In genomic region chr2:228847684-228848083, GRCh38 we compare ENCODE assay signal across 27 cellular contexts.
DNase-seq lines count a peak whose midpoint lies in the region; ATAC-seq and TF ChIP-seq lines count a peak whose summit lies in the region.
"Had no signal": no experiment of that assay in that cellular context is flagged by ENCODE, and none has a peak within 500 bp of the region (broad histone marks: within the 10 kb centered on the region; RNA-seq: fewer than 3 reads in every experiment).

No MANE protein-coding gene starts in this region.

- no peak overlapping the region for H4K91ac ChIP-seq in IMR-90 (ENCODE audit: insufficient read depth, low read depth, low read length)

- H3K36me3 ChIP-seq in IMR-90 (ENCODE audit: control insufficient read depth, insufficient read depth, low read length) (no peaks in the 10 kb centered on the region), adipocyte (ENCODE audit: control insufficient read depth, insufficient read depth, low read length, severe bottlenecking) (no peaks in the 10 kb centered on the region), upper lobe of left lung (no peaks in the 10 kb centered on the region)
- H3K36me3 ChIP-seq: BE2C, HAP-1 had no signal

- H2AK9ac ChIP-seq in IMR-90 (replicated peaks; ENCODE audit: low read depth, low read length, poor library complexity), result no peak overlapping the region

- no peak overlapping the region for H2AK5ac ChIP-seq in IMR-90 (ENCODE audit: low read depth, low read length)

- no peak overlapping the region for H3K9ac ChIP-seq in IMR-90 (ENCODE audit: low read depth, low read length)
- no peak overlapping the region for H3K9ac ChIP-seq in adipocyte (ENCODE audit: low read length)

- no peak overlapping the region for H3K27ac ChIP-seq in IMR-90 (ENCODE audit: insufficient read depth, low read length)
- H3K27ac ChIP-seq in upper lobe of left lung, result no peak overlapping the region
- H3K27ac ChIP-seq: RWPE1 had no signal

- no peak overlapping the region for H3K23ac ChIP-seq in IMR-90 (ENCODE audit: low read depth, low read length)

- no peaks in the 10 kb centered on the region for H3K79me1 ChIP-seq in IMR-90 (ENCODE audit: low read depth in 1 of 2, low read length in 2 of 2)

- ATAC-seq in IMR-90 (ENCODE audit: low read depth), result no peak
- no peak for ATAC-seq in upper lobe of left lung (ENCODE audit: low FRiP score in 2 of 2)
- ATAC-seq in HG02763 (IDR thresholded peaks at IDR 0.05; ENCODE audit: unreplicated experiment), result no peak
- ATAC-seq: HepG2, K562, Panc1 had no signal

- CTCF ChIA-PET in IMR-90 (lab: Yijun Ruan, JAX), result no interaction called here

- no peak overlapping the region for H2BK20ac ChIP-seq in IMR-90 (ENCODE audit: low read depth, low read length)

- no peak overlapping the region for H4K8ac ChIP-seq in IMR-90 (ENCODE audit: low read depth in 2 of 2, low read length in 2 of 2)

- H3K56ac ChIP-seq in IMR-90 (ENCODE audit: extremely low read depth, insufficient read depth, low read length), result no peak overlapping the region

- no peak overlapping the region for H2BK15ac ChIP-seq in IMR-90 (ENCODE audit: low read depth, low read length)

- no peak overlapping the region for H3K4me2 ChIP-seq in IMR-90 (ENCODE audit: low read depth, low read length)

- TF ChIP-seq RAD21 in IMR-90 (IDR thresholded peaks at IDR 0.05; ENCODE audit: low read length), result no peak

- no peak overlapping the region for H3K4ac ChIP-seq in IMR-90 (ENCODE audit: low read depth, low read length)

- no TSS peak for BruUV-seq in IMR-90 (replicated peaks; lab: Mats Ljungman, UMichigan)

- no peaks in the 10 kb centered on the region for H4K20me1 ChIP-seq in IMR-90 (ENCODE audit: insufficient read depth, low read length)

- H2AFZ ChIP-seq in IMR-90 (replicated peaks; ENCODE audit: low read length, poor library complexity), result no peak overlapping the region

- H3K4me1 ChIP-seq in IMR-90 (ENCODE audit: control insufficient read depth, insufficient read depth, low read length), result no peaks in the 10 kb centered on the region
- peaks cover 3% of the 10 kb centered on the region for H3K4me1 ChIP-seq in adipocyte (ENCODE audit: control insufficient read depth, insufficient read depth, low read length)
- no peaks in the 10 kb centered on the region for H3K4me1 ChIP-seq in upper lobe of left lung
- H3K4me1 ChIP-seq: BE2C, HAP-1 had no signal

- H4K5ac ChIP-seq in IMR-90 (ENCODE audit: low read depth, low read length), result no peak overlapping the region

- POLR2A ChIA-PET in IMR-90 (lab: Charles Lee; ENCODE audit: unreplicated experiment), result no interaction called here

- no peak for TF ChIP-seq POLR2A in IMR-90 (IDR thresholded peaks at IDR 0.05; ENCODE audit: low read depth, low read length)
- TF ChIP-seq POLR2A in upper lobe of left lung (IDR thresholded peaks at IDR 0.05), result no peak

- no CpG with 5 or more reads among the region's 1 CpG for WGBS in IMR-90 (ENCODE audit: extremely low coverage in 2 of 2, insufficient read length in 1 of 2), 2 experiments
- WGBS in upper lobe of left lung, 2 donors, result 33 to 41% methylated on average over 1 of the region's 1 CpG

- H3K4me3 ChIP-seq in IMR-90 (ENCODE audit: insufficient read depth, low read depth, low read length), result no peak overlapping the region
- H3K4me3 ChIP-seq in adipocyte (ENCODE audit: low read length), result no peak overlapping the region
- no peak overlapping the region for H3K4me3 ChIP-seq in retinal pigment epithelial cell (ENCODE audit: low read length)
- no peak overlapping the region for H3K4me3 ChIP-seq in upper lobe of left lung
- H3K4me3 ChIP-seq: HAP-1, K562 had no signal

- H3K9me1 ChIP-seq in IMR-90 (ENCODE audit: insufficient read depth, low read length), result no peaks in the 10 kb centered on the region

- DNase-seq in IMR-90, result peak; percentile 32
- DNase-seq in adipocyte (ENCODE audit: low read depth), result peak; percentile 81
- DNase-seq in dedifferentiated amniotic fluid mesenchymal stem cell (ENCODE audit: extremely low spot score), result peak; percentile 87
- DNase-seq in retinal pigment epithelial cell (ENCODE audit: low read depth), result peak; percentile 37
- DNase-seq in upper lobe of left lung, result no peak
- no peak for DNase-seq in anterior cingulate cortex (lab: John Stamatoyannopoulos, UW)
- DNase-seq: BE2C; CD8-positive, alpha-beta memory T cell; DMS 273 treated with DMSO at 0.1 percent for 48 hours; DMS79 treated with DMSO at 0.1 percent for 48 hours; GOT3; Kasumi-1; MV-4-11; NCI-H1105; NCI-H1436 treated with DMSO at 0.1 percent for 48 hours; NCI-H187 treated with DMSO at 0.1 percent for 48 hours; NCI-H2171 treated with DMSO at 0.1 percent for 48 hours; NCI-H446; NCI-H524 treated with DMSO at 0.1 percent for 48 hours; NCI-H774; SHP77 had no signal

- no peak overlapping the region for H2BK120ac ChIP-seq in IMR-90 (ENCODE audit: low read depth, low read length)

- no peak for TF ChIP-seq EP300 in upper lobe of left lung (IDR thresholded peaks at IDR 0.05)

- H3K14ac ChIP-seq in IMR-90 (replicated peaks; ENCODE audit: low read depth, low read length), result no peak overlapping the region

- peaks cover 2% of the 10 kb centered on the region; the same call in 1 of the 2 replicates for H3K9me3 ChIP-seq in IMR-90 (ENCODE audit: control insufficient read depth, insufficient read depth, low read length)
- no peaks in the 10 kb centered on the region for H3K9me3 ChIP-seq in adipocyte (ENCODE audit: control insufficient read depth, low read length)
- no peaks in the 10 kb centered on the region for H3K9me3 ChIP-seq in upper lobe of left lung
- H3K9me3 ChIP-seq: BE2C, HAP-1 had no signal

- TF ChIP-seq CTCF in IMR-90 (conservative IDR thresholded peaks at IDR 0.05; ENCODE audit: low read depth, low read length), result no peak
- no peak for TF ChIP-seq CTCF in retinal pigment epithelial cell (conservative IDR thresholded peaks at IDR 0.05; ENCODE audit: low read depth, low read length)
- TF ChIP-seq CTCF in upper lobe of left lung (IDR thresholded peaks at IDR 0.05), result no peak

- H3K27me3 ChIP-seq in IMR-90 (ENCODE audit: control insufficient read depth, insufficient read depth, low read length), result no peaks in the 10 kb centered on the region
- no peaks in the 10 kb centered on the region for H3K27me3 ChIP-seq in adipocyte (replicated peaks; ENCODE audit: control insufficient read depth, insufficient read depth, low read length)
- H3K27me3 ChIP-seq in upper lobe of left lung, result no peaks in the 10 kb centered on the region
- H3K27me3 ChIP-seq: BE2C had no signal

- intact Hi-C loops in IMR-90 (cut with micrococcal nuclease), result no loop called here

- H2BK5ac ChIP-seq in IMR-90 (ENCODE audit: low read depth, low read length, poor library complexity, severe bottlenecking), result no peak overlapping the region

- in situ Hi-C loops in IMR-90 (cut with MboI; ENCODE audit: low sequenced_read_pairs), result no loop called here

- dilution Hi-C loops in IMR-90 (cut with HindIII; ENCODE audit: low sequenced_read_pairs, unreplicated experiment), result no loop called here

- H3K18ac ChIP-seq in IMR-90 (ENCODE audit: low read depth, low read length), result no peak overlapping the region

TF ChIP-seq in IMR-90, 13 proteins besides CTCF, POLR2A, EP300 and RAD21:
- TF ChIP-seq MAZ (IDR thresholded peaks at IDR 0.05; ENCODE audit: borderline replicate concordance, low read depth, low read length), result no peak
- TF ChIP-seq NFE2L2 (IDR thresholded peaks at IDR 0.05; ENCODE audit: low read depth, low read length), result no peak
- no peak for TF ChIP-seq SMC3 (IDR thresholded peaks at IDR 0.05; ENCODE audit: low read depth, low read length)
- no peak for TF ChIP-seq BHLHE40 (IDR thresholded peaks at IDR 0.05; ENCODE audit: low read depth, low read length)
- TF ChIP-seq MAFK (IDR thresholded peaks at IDR 0.05; ENCODE audit: low read depth, low read length), result no peak
- no peak for TF ChIP-seq MXI1 (IDR thresholded peaks at IDR 0.05; ENCODE audit: borderline replicate concordance, low read depth, low read length)
- no peak for TF ChIP-seq FOS (IDR thresholded peaks at IDR 0.05; ENCODE audit: low read depth, low read length)
- TF ChIP-seq, protein P1, sequence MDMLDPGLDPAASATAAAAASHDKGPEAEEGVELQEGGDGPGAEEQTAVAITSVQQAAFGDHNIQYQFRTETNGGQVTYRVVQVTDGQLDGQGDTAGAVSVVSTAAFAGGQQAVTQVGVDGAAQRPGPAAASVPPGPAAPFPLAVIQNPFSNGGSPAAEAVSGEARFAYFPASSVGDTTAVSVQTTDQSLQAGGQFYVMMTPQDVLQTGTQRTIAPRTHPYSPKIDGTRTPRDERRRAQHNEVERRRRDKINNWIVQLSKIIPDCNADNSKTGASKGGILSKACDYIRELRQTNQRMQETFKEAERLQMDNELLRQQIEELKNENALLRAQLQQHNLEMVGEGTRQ (IDR thresholded peaks at IDR 0.05; ENCODE audit: low read depth, low read length), result no peak
- no peak for TF ChIP-seq CEBPB (IDR thresholded peaks at IDR 0.05; ENCODE audit: low read depth, low read length)
- TF ChIP-seq, protein P2, sequence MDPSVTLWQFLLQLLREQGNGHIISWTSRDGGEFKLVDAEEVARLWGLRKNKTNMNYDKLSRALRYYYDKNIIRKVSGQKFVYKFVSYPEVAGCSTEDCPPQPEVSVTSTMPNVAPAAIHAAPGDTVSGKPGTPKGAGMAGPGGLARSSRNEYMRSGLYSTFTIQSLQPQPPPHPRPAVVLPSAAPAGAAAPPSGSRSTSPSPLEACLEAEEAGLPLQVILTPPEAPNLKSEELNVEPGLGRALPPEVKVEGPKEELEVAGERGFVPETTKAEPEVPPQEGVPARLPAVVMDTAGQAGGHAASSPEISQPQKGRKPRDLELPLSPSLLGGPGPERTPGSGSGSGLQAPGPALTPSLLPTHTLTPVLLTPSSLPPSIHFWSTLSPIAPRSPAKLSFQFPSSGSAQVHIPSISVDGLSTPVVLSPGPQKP (IDR thresholded peaks at IDR 0.05; ENCODE audit: borderline replicate concordance, low read depth, low read length), result no peak
- TF ChIP-seq CHD1 (IDR thresholded peaks at IDR 0.05; ENCODE audit: low read depth, low read length), result no peak
- TF ChIP-seq RFX5 (IDR thresholded peaks at IDR 0.05; ENCODE audit: low read depth, low read length), result no peak
- no peak for TF ChIP-seq RCOR1 (IDR thresholded peaks at IDR 0.05; ENCODE audit: insufficient replicate concordance, low read length)

Comparison
In these comparisons a context has a peak if more than half of its experiments do, and no peak if none do; other contexts are left out.
1. DNase-seq: peak in IMR-90 (single experiment), adipocyte (single experiment), dedifferentiated amniotic fluid mesenchymal stem cell (single experiment) and retinal pigment epithelial cell (single experiment); none in upper lobe of left lung (0 of 2) and anterior cingulate cortex (0 of 58).